ENCODE assay signal across 20 cellular contexts in genomic region chr3:158528306-158528705, GRCh38.
"Had no signal": no experiment of that assay in that cellular context is flagged by ENCODE, and none has a peak within 500 bp of the region (broad histone marks: within the 10 kb centered on the region; RNA-seq: fewer than 3 reads in every experiment).

No MANE protein-coding gene starts in this region.

- H2AFZ ChIP-seq: hepatocyte, parathyroid adenoma had no signal

- H3K4me1 ChIP-seq: colonic mucosa, parathyroid adenoma, prostate gland, suprapubic skin, thyroid gland had no signal

- H3K27me3 ChIP-seq: colonic mucosa, foreskin keratinocyte, hepatocyte, suprapubic skin, thyroid gland had no signal

- H3K36me3 ChIP-seq: colonic mucosa, prostate gland, suprapubic skin, thyroid gland had no signal

- H3K79me2 ChIP-seq: hepatocyte, parathyroid adenoma had no signal

- H3K9me3 ChIP-seq: colonic mucosa, prostate gland, thyroid gland had no signal

- H3K9ac ChIP-seq: parathyroid adenoma had no signal

- ATAC-seq: foreskin keratinocyte, left cardiac atrium, sciatic nerve had no signal

- DNase-seq: colonic mucosa; dermis blood vessel endothelial cell; effector CD4-positive, alpha-beta T cell; endodermal cell; erythroblast; foreskin keratinocyte; kidney; left cardiac atrium; mesendoderm; naive B cell; stimulated activated CD4-positive, alpha-beta T cell treated with anti-CD3 and anti-CD28 coated beads, Interleukin-12 subunit alpha, Interleukin-12 subunit beta, amount 100 ng/mL, for 4 hours; stimulated activated naive CD4-positive, alpha-beta T cell; thyroid gland had no signal

- FAIRE-seq: endothelial cell of umbilical vein, urothelium cell line had no signal

- H3K27ac ChIP-seq: colonic mucosa, foreskin keratinocyte, hepatocyte, parathyroid adenoma, prostate gland, suprapubic skin, thyroid gland had no signal

- H3K4me2 ChIP-seq: hepatocyte had no signal

- H3K4me3 ChIP-seq: colonic mucosa, hepatocyte, prostate gland, suprapubic skin, thyroid gland had no signal
